ENCODE assay signal across 14 cellular contexts in genomic region chr12:92942905-92943304, GRCh38. TPM values are rescaled to one million over a fixed set of nuclear protein-coding genes. Genes with fewer than 3 reads are reported as not detected.
DNase-seq lines count a peak whose midpoint lies in the region; ATAC-seq and TF ChIP-seq lines count a peak whose summit lies in the region.
"Had no signal": no experiment of that assay in that cellular context is flagged by ENCODE, and none has a peak within 500 bp of the region (broad histone marks: within the 10 kb centered on the region; RNA-seq: fewer than 3 reads in every experiment).

No MANE protein-coding gene starts in this region.

- no peaks in the 10 kb centered on the region for H3K36me3 Mint-ChIP-seq in endothelial cell (ENCODE audit: low read depth, unreplicated experiment)
- H3K36me3 Mint-ChIP-seq: activated naive CD8-positive, alpha-beta T cell treated with anti-CD3 and anti-CD28 coated beads, Interleukin-2, amount 10 ng/mL, durations not matched to agents 7 days and 5 days had no signal

- no peaks in the 10 kb centered on the region for H3K36me3 ChIP-seq in BJ (ENCODE audit: control insufficient read depth, insufficient read depth, low read length)
- H3K36me3 ChIP-seq: lower lobe of right lung, Peyer's patch had no signal

- H3K4me1 Mint-ChIP-seq in endothelial cell (ENCODE audit: unreplicated experiment): no peaks in the 10 kb centered on the region
- H3K4me1 Mint-ChIP-seq: activated naive CD8-positive, alpha-beta T cell treated with anti-CD3 and anti-CD28 coated beads, Interleukin-2, amount 10 ng/mL, durations not matched to agents 7 days and 5 days had no signal

- H3K27ac Mint-ChIP-seq in endothelial cell (ENCODE audit: unreplicated experiment): peak overlapping the region; percentile 24
- H3K27ac Mint-ChIP-seq: activated naive CD8-positive, alpha-beta T cell treated with anti-CD3 and anti-CD28 coated beads, Interleukin-2, amount 10 ng/mL, durations not matched to agents 7 days and 5 days had no signal

- TF ChIP-seq CTCF in BJ (IDR thresholded peaks at IDR 0.05; ENCODE audit: insufficient read depth, low read depth, low read length) (no peak), endothelial cell (IDR thresholded peaks at IDR 0.05; ENCODE audit: unreplicated experiment) (no peak), omental fat pad (IDR thresholded peaks at IDR 0.05) (no peak)

- no peaks in the 10 kb centered on the region for H3K27me3 ChIP-seq in BJ (ENCODE audit: control insufficient read depth, insufficient read depth, low read length)
- H3K27me3 ChIP-seq: Peyer's patch had no signal

- H3K4me3 ChIP-seq in BJ (ENCODE audit: low read depth, low read length): no peak overlapping the region
- H3K4me3 ChIP-seq: lower lobe of right lung, Peyer's patch had no signal

- CTCF ChIA-PET in BJ (lab: Yijun Ruan, JAX): interaction anchor here (0.9 to 1.7 kb wide), 3 partner anchors 12 to 478 kb away, joined by 3 to 5 read pairs (median 4); no protein-coding TSS in a partner anchor

- H3K9me3 Mint-ChIP-seq in endothelial cell (ENCODE audit: unreplicated experiment): no peaks in the 10 kb centered on the region

- H3K27me3 Mint-ChIP-seq in endothelial cell (ENCODE audit: unreplicated experiment): peaks cover 1% of the 10 kb centered on the region

- ATAC-seq in omental fat pad (ENCODE audit: low FRiP score) (peak; percentile 70), HG03159 (IDR thresholded peaks at IDR 0.05; ENCODE audit: unreplicated experiment) (no peak)
- ATAC-seq: lower lobe of right lung had no signal

- DNase-seq in BJ (ENCODE audit: low read depth): peak; percentile 41
- DNase-seq in MV-4-11 (lab: John Stamatoyannopoulos, UW): peak; percentile 8
- DNase-seq in endothelial cell (ENCODE audit: low spot score): no peak
- DNase-seq in omental fat pad (ENCODE audit: low spot score): no peak
- no peak for DNase-seq in activated naive CD4-positive, alpha-beta T cell (lab: John Stamatoyannopoulos, UW)
- DNase-seq in mucosa of gallbladder (ENCODE audit: low spot score): no peak
- no peak for DNase-seq in activated CD8-positive, alpha-beta memory T cell treated with anti-CD3 and anti-CD28 coated beads for 24 hours
- DNase-seq: activated naive CD8-positive, alpha-beta T cell treated with anti-CD3 and anti-CD28 coated beads, Interleukin-2, amount 10 ng/mL, durations not matched to agents 7 days and 5 days; hippocampal formation; lower lobe of right lung; NCI-H2227 treated with DMSO at 0.1 percent for 48 hours; occipital lobe; Peyer's patch had no signal

- no peak overlapping the region for H3K4me3 Mint-ChIP-seq in endothelial cell (ENCODE audit: unreplicated experiment)
- H3K4me3 Mint-ChIP-seq: activated naive CD8-positive, alpha-beta T cell treated with anti-CD3 and anti-CD28 coated beads, Interleukin-2, amount 10 ng/mL, durations not matched to agents 7 days and 5 days had no signal

- POLR2A ChIA-PET in BJ (lab: Charles Lee): no interaction called here

RNA-seq across cellular contexts. Expression of gene EEA1, which starts 13.8 kb away (rescaled TPM):
- 4.9 and 11.9 TPM in 2 replicates for polyA plus RNA-seq in BJ (2011; rRNA removed)
- polyA minus RNA-seq in BJ (2011; rRNA and poly(A)+ RNA removed): 9.8 and 19.9 TPM in 2 replicates
- 14.1 TPM for total RNA-seq in endothelial cell (ENCODE audit: unreplicated experiment)
- 10 to 100 TPM; 20.6 to 40.6 (median 25.4) TPM for total RNA-seq in omental fat pad
- 30.0 TPM for total RNA-seq in mucosa of gallbladder

Comparison
In these comparisons a context has a peak if more than half of its experiments do, and no peak if none do; other contexts are left out.
1. DNase-seq: peak in BJ (single experiment) and MV-4-11 (single experiment); none in endothelial cell (single experiment), omental fat pad (single experiment), activated naive CD4-positive, alpha-beta T cell (0 of 4), mucosa of gallbladder (single experiment) and activated CD8-positive, alpha-beta memory T cell treated with anti-CD3 and anti-CD28 coated beads for 24 hours (single experiment).